8 cellular contexts compared by ENCODE assay signal in the genomic region with DNA sequence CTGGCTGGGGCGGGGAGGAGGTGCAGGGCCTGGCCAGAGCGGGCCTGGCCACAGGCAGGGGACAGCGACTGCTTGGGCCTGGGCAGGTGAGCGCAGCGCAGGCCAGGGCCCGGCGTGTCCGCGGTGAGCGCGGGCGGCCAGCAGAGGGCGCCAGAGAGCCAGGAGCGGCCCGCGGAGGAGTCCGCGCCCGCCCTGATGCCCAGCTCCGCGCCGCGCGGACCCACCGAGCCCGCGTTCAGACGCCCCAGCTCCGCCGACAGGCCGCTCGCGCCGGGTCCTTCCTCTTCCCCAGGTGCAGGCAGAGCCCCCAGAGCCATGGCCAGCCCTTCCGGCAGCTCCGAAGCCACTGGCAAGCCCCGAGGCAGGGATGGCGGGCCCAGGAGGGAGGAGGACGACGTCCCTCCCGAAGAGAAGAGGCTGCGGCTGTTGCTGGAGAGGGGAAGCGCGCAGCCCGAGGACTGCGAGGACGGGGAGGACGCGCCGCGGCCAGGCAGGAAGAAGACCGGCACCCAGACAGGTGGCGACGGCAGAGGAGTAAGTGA.
DNase-seq lines count a peak whose midpoint lies in the region; ATAC-seq, FAIRE-seq and TF ChIP-seq lines count a peak whose summit lies in the region.
"Not testable (repeated sequence)": the region's sequence is repeated elsewhere in the genome, so short reads cannot be mapped to it uniquely, and the experiment has no call there.

No MANE protein-coding gene starts in this region.

- not testable (repeated sequence) for H3K4me1 ChIP-seq in BLaER1 treated with 17β-estradiol and CSF1 and Interleukin-3, amounts not matched to agents 10 nM and 100 nM; HEK293 (ENCODE audit: control insufficient read depth, insufficient read depth, low read length); K562 (replicated peaks in 1 of 2; ENCODE audit: control insufficient read depth in 2 of 2, insufficient read depth in 2 of 2, low read length in 2 of 2); neural progenitor cell

- TF ChIP-seq RAD21 in K562 (CRISPR knock-in tag; conservative IDR thresholded peaks at IDR 0.05 in 1 of 2, IDR thresholded peaks at IDR 0.05 in 1 of 2) = not testable (repeated sequence)

- not testable (repeated sequence) for TF ChIP-seq CTCF in HEK293 (tag by site-specific recombination; IDR thresholded peaks at IDR 0.05)
- TF ChIP-seq CTCF in K562 (IDR thresholded peaks at IDR 0.05 in 2 of 3, conservative IDR thresholded peaks at IDR 0.05 in 1 of 3; ENCODE audit: insufficient read depth in 2 of 3, low read depth in 1 of 3, low read length in 3 of 3) = peak in 2 of 3 experiments; percentile 40 to 44; a peak in 3 of 6 replicates
- TF ChIP-seq CTCF in neural progenitor cell (IDR thresholded peaks at IDR 0.05) = peak; percentile 64

- 0% methylated on average over 3 of the region's 54 CpGs for WGBS in K562 (ENCODE audit: insufficient coverage, low coverage, missing lambda C conversion rate)

- H3K27ac Mint-ChIP-seq in neural progenitor cell = not testable (repeated sequence)

- not testable (repeated sequence) for H3K9me1 ChIP-seq in K562 (ENCODE audit: control insufficient read depth, insufficient read depth, low read length)

- DNase-seq in NCI-H526 (lab: John Stamatoyannopoulos, UW) (peak; percentile 57 to 83), K562 (ENCODE audit: extremely low read depth in 1 of 4, low spot score in 3 of 4) (peak; percentile 15 to 44 (median 30)), left cardiac atrium (peak; percentile 60), neural progenitor cell (ENCODE audit: low spot score) (peak; percentile 81)
- peak; percentile 45 to 47 for DNase-seq in activated CD4-positive, alpha-beta T cell treated with anti-CD3 and anti-CD28 coated beads for 24 hours (ENCODE audit: low read depth in 2 of 2)
- peak; percentile 29 to 34 for DNase-seq in stimulated activated CD8-positive, alpha-beta memory T cell treated with anti-CD3 and anti-CD28 coated beads, Interleukin-2, amount 100 ng/mL, for 1 hour (ENCODE audit: low read depth in 2 of 2)

- TF ChIP-seq POLR2A in K562 (conservative IDR thresholded peaks at IDR 0.05) = not testable (repeated sequence)

- H3K4me1 Mint-ChIP-seq in neural progenitor cell = peaks cover 21% of the 10 kb centered on the region

- not testable (repeated sequence) for TF ChIP-seq EP300 in K562 (IDR thresholded peaks at IDR 0.05; ENCODE audit: low read length)

- H3K27ac ChIP-seq in BLaER1 treated with 17β-estradiol and CSF1 and Interleukin-3, amounts not matched to agents 10 nM and 100 nM; HEK293 (ENCODE audit: extremely low read depth, low read depth, low read length); K562 (ENCODE audit: extremely low read depth, low read depth, low read length); neural progenitor cell: not testable (repeated sequence)

- H3K27me3 Mint-ChIP-seq in neural progenitor cell (ENCODE audit: insufficient read depth, low read depth) = peaks cover 17% of the 10 kb centered on the region

- not testable (repeated sequence) for H3K9me3 Mint-ChIP-seq in neural progenitor cell

- CTCF ChIA-PET in HEK293 (lab: Yijun Ruan, JAX) = interaction anchor here (0.6 to 0.7 kb wide), 3 partner anchors 185 to 368 kb away, joined by 3 read pairs; no protein-coding TSS in a partner anchor
- CTCF ChIA-PET in K562 (lab: Yijun Ruan, JAX; ENCODE audit: low intra/inter-chr PET ratio) = not testable (repeated sequence)

- ATAC-seq in K562, left cardiac atrium: not testable (repeated sequence)

- not testable (repeated sequence) for BruUV-seq in K562 (replicated peaks; lab: Mats Ljungman, UMichigan)

- peak overlapping the region; percentile 52 to 70 (median 58) for H3K4me3 ChIP-seq in BLaER1 treated with 17β-estradiol and CSF1 and Interleukin-3, amounts not matched to agents 10 nM and 100 nM
- H3K4me3 ChIP-seq in HEK293 (ENCODE audit: low read depth, low read length) (peak overlapping the region; percentile 50), neural progenitor cell (peak overlapping the region; percentile 78)
- not testable (repeated sequence) for H3K4me3 ChIP-seq in K562

- H3F3A ChIP-seq in neural progenitor cell (ENCODE audit: low read depth) = not testable (repeated sequence)

- peaks cover 4 to 13% (median 9%) of the 10 kb centered on the region in 11 experiments; a peak in 19 of 22 replicates for H3K27me3 ChIP-seq in BLaER1 treated with 17β-estradiol and CSF1 and Interleukin-3, amounts not matched to agents 10 nM and 100 nM
- not testable (repeated sequence) for H3K27me3 ChIP-seq in K562 (ENCODE audit: control insufficient read depth in 2 of 2, insufficient read depth in 2 of 2, low read length in 2 of 2)
- H3K27me3 ChIP-seq in neural progenitor cell = peaks cover 25% of the 10 kb centered on the region

- H3K36me3 Mint-ChIP-seq in neural progenitor cell = not testable (repeated sequence)

- H3K4me3 Mint-ChIP-seq in neural progenitor cell = peak overlapping the region; percentile 81

- POLR2A ChIA-PET in HEK293 (lab: Yijun Ruan, JAX); K562 (lab: Yijun Ruan, JAX): not testable (repeated sequence)

- H3K4me2 ChIP-seq in BLaER1 treated with 17β-estradiol and CSF1 and Interleukin-3, amounts not matched to agents 10 nM and 100 nM = peak overlapping the region; percentile 73 to 90 (median 78)
- H3K4me2 ChIP-seq in K562 (ENCODE audit: insufficient read depth, low read length) = not testable (repeated sequence)
- H3K4me2 ChIP-seq in neural progenitor cell = peak overlapping the region; percentile 95

- H3K36me3 ChIP-seq in BLaER1 treated with 17β-estradiol and CSF1 and Interleukin-3, amounts not matched to agents 10 nM and 100 nM; HEK293 (ENCODE audit: control insufficient read depth in 2 of 2, insufficient read depth in 1 of 2, low read length in 2 of 2); K562 (ENCODE audit: control insufficient read depth, insufficient read depth, low read length); neural progenitor cell: not testable (repeated sequence)

- peak overlapping the region in 9 of 11 experiments; percentile 42 to 67 (median 59); a peak in 13 of 22 replicates for H3K9ac ChIP-seq in BLaER1 treated with 17β-estradiol and CSF1 and Interleukin-3, amounts not matched to agents 10 nM and 100 nM
- H3K9ac ChIP-seq in K562 (ENCODE audit: insufficient read depth in 1 of 2, low read depth in 2 of 2, low read length in 2 of 2); neural progenitor cell: not testable (repeated sequence)

- in situ Hi-C loops in K562 (cut with MboI) = not testable (repeated sequence)

- H3K79me2 ChIP-seq in K562 (ENCODE audit: control insufficient read depth, insufficient read depth, low read length); neural progenitor cell (ENCODE audit: low read depth): not testable (repeated sequence)

- intact Hi-C loops in K562 (cut with micrococcal nuclease) = not testable (repeated sequence)
- intact Hi-C loops in left cardiac atrium (cut with DNase I) = loop anchor here in 1 of 2 donors (10.0 kb wide), 1 partner anchor 168 kb away; no protein-coding TSS in a partner anchor

- not testable (repeated sequence) for H3K9me3 ChIP-seq in BLaER1 treated with 17β-estradiol and CSF1 and Interleukin-3, amounts not matched to agents 10 nM and 100 nM (replicated peaks in 1 of 11); HEK293 (ENCODE audit: control insufficient read depth, insufficient read depth, low read depth, low read length); K562 (replicated peaks; ENCODE audit: control insufficient read depth, insufficient read depth, low read depth, low read length); neural progenitor cell (ENCODE audit: low read depth)

- not testable (repeated sequence) for H2AFZ ChIP-seq in K562 (ENCODE audit: low read depth, low read length)
- peak overlapping the region; percentile 99 for H2AFZ ChIP-seq in neural progenitor cell (replicated peaks)

- H4K20me1 ChIP-seq in BLaER1 treated with 17β-estradiol and CSF1 and Interleukin-3, amounts not matched to agents 10 nM and 100 nM; K562 (replicated peaks; ENCODE audit: control insufficient read depth, insufficient read depth, low read length); neural progenitor cell (ENCODE audit: low read depth): not testable (repeated sequence)

- not testable (repeated sequence) for FAIRE-seq in K562 (lab: Jason Lieb, UNC)

TF ChIP-seq in HEK293, 187 proteins besides CTCF, POLR2A, EP300 and RAD21:
- TF ChIP-seq, protein P1, sequence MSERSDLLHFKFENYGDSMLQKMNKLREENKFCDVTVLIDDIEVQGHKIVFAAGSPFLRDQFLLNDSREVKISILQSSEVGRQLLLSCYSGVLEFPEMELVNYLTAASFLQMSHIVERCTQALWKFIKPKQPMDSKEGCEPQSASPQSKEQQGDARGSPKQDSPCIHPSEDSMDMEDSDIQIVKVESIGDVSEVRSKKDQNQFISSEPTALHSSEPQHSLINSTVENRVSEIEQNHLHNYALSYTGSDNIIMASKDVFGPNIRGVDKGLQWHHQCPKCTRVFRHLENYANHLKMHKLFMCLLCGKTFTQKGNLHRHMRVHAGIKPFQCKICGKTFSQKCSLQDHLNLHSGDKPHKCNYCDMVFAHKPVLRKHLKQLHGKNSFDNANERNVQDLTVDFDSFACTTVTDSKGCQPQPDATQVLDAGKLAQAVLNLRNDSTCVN (tag by site-specific recombination; optimal IDR thresholded peaks at IDR 0.05) = peak; percentile 68

TF ChIP-seq in K562, 482 proteins besides CTCF, POLR2A, EP300 and RAD21:
- peak; percentile 21; the same call in 1 of the 2 replicates for TF ChIP-seq SMC3 (conservative IDR thresholded peaks at IDR 0.05; ENCODE audit: insufficient read depth, low read depth, low read length)

Comparison
In these comparisons a context has a peak if more than half of its experiments do, and no peak if none do; other contexts are left out.
1. DNase-seq: peak in every context shown above with its lines; median percentile 81 in neural progenitor cell; 70 in NCI-H526; 60 in left cardiac atrium; 46 in activated CD4-positive, alpha-beta T cell treated with anti-CD3 and anti-CD28 coated beads for 24 hours; 32 in stimulated activated CD8-positive, alpha-beta memory T cell treated with anti-CD3 and anti-CD28 coated beads, Interleukin-2, amount 100 ng/mL, for 1 hour; 30 in K562.